In genomic region chr1:221724931-221725605, GRCh38 we compare ENCODE assay signal across 12 cellular contexts. TPM values are rescaled to one million over a fixed set of nuclear protein-coding genes. Genes with fewer than 3 reads are reported as not detected.
DNase-seq lines count a peak whose midpoint lies in the region; ATAC-seq and TF ChIP-seq lines count a peak whose summit lies in the region.
"Had no signal": no experiment of that assay in that cellular context is flagged by ENCODE, and none has a peak within 500 bp of the region (broad histone marks: within the 10 kb centered on the region; RNA-seq: fewer than 3 reads in every experiment).

No MANE protein-coding gene starts in this region.

- H3K27ac ChIP-seq in upper lobe of right lung: no peak overlapping the region
- H3K27ac ChIP-seq: BLaER1 had no signal

- H3K36me3 ChIP-seq in adipocyte (ENCODE audit: control insufficient read depth, insufficient read depth, low read length, severe bottlenecking) (peaks cover 67% of the 10 kb centered on the region), upper lobe of right lung (no peaks in the 10 kb centered on the region), H7 (replicated peaks; ENCODE audit: control insufficient read depth, insufficient read depth, low read length) (no peaks in the 10 kb centered on the region)

- H3K4me3 ChIP-seq in adipocyte (ENCODE audit: low read length) (peak overlapping the region; percentile 3), upper lobe of right lung (no peak overlapping the region), H7 (ENCODE audit: insufficient read depth, low read depth, low read length) (no peak overlapping the region)
- H3K4me3 ChIP-seq: BLaER1 had no signal

- ATAC-seq in upper lobe of right lung: peak; percentile 92

- no peak for DNase-seq in activated naive CD4-positive, alpha-beta T cell treated with anti-CD3 and anti-CD28 coated beads, Interleukin-2, amount 10 ng/mL, durations not matched to agents 7 days and 5 days
- DNase-seq in activated naive CD4-positive, alpha-beta T cell treated with anti-CD3 and anti-CD28 coated beads, Interleukin-2, amount 50 U/mL, for 16 hours: no peak
- DNase-seq in adipocyte (ENCODE audit: low read depth) (peak; percentile 78), iris pigment epithelial cell (ENCODE audit: low read depth) (peak; percentile 88), upper lobe of right lung (peak; percentile 73), NCI-H1105 treated with DMSO at 0.1 percent for 48 hours (lab: John Stamatoyannopoulos, UW) (no peak), H7 (no peak)
- DNase-seq in activated CD8-positive, alpha-beta memory T cell treated with anti-CD3 and anti-CD28 coated beads for 24 hours: no peak
- DNase-seq: activated B cell treated with CpG ODN at 0.5 μM for 24 hours; effector CD8-positive, alpha-beta T cell; NCI-H345 had no signal

- H3K4me1 ChIP-seq in adipocyte (ENCODE audit: control insufficient read depth, insufficient read depth, low read length) (peaks cover 62% of the 10 kb centered on the region), upper lobe of right lung (peaks cover 12% of the 10 kb centered on the region)
- H3K4me1 ChIP-seq: BLaER1 had no signal

- H3K27me3 Mint-ChIP-seq in activated naive CD4-positive, alpha-beta T cell treated with anti-CD3 and anti-CD28 coated beads, Interleukin-2, amount 10 ng/mL, durations not matched to agents 7 days and 5 days: no peaks in the 10 kb centered on the region
- H3K27me3 Mint-ChIP-seq: activated B cell treated with CpG ODN at 0.5 μM for 24 hours had no signal

- H3K9me3 Mint-ChIP-seq in activated naive CD4-positive, alpha-beta T cell treated with anti-CD3 and anti-CD28 coated beads, Interleukin-2, amount 10 ng/mL, durations not matched to agents 7 days and 5 days: peaks cover 30% of the 10 kb centered on the region

- H3K36me3 Mint-ChIP-seq in activated naive CD4-positive, alpha-beta T cell treated with anti-CD3 and anti-CD28 coated beads, Interleukin-2, amount 10 ng/mL, durations not matched to agents 7 days and 5 days: peaks cover 77% of the 10 kb centered on the region

- H3K9me3 ChIP-seq in adipocyte (ENCODE audit: control insufficient read depth, low read length): peaks cover 8% of the 10 kb centered on the region
- no peaks in the 10 kb centered on the region for H3K9me3 ChIP-seq in upper lobe of right lung

- no peaks in the 10 kb centered on the region for H3K27me3 ChIP-seq in adipocyte (replicated peaks; ENCODE audit: control insufficient read depth, insufficient read depth, low read length)
- no peaks in the 10 kb centered on the region for H3K27me3 ChIP-seq in upper lobe of right lung
- no peaks in the 10 kb centered on the region for H3K27me3 ChIP-seq in H7 (ENCODE audit: control insufficient read depth, insufficient read depth, low read length)
- H3K27me3 ChIP-seq: BLaER1 had no signal

- no peak for TF ChIP-seq CTCF in upper lobe of right lung (IDR thresholded peaks at IDR 0.05)

- CTCF ChIA-PET in activated naive CD4-positive, alpha-beta T cell treated with anti-CD3 and anti-CD28 coated beads, Interleukin-2, amount 10 ng/mL, durations not matched to agents 7 days and 5 days (lab: Charles Lee): interaction anchor here (1.2 to 1.6 kb wide), 3 partner anchors 17 to 113 kb away, joined by 3 to 7 read pairs (median 5); no protein-coding TSS in a partner anchor

- H3K27ac Mint-ChIP-seq in activated naive CD4-positive, alpha-beta T cell treated with anti-CD3 and anti-CD28 coated beads, Interleukin-2, amount 10 ng/mL, durations not matched to agents 7 days and 5 days: peak overlapping the region; percentile 64

- no peak overlapping the region for H3K4me3 Mint-ChIP-seq in activated naive CD4-positive, alpha-beta T cell treated with anti-CD3 and anti-CD28 coated beads, Interleukin-2, amount 10 ng/mL, durations not matched to agents 7 days and 5 days

- H3K9ac ChIP-seq in adipocyte (ENCODE audit: low read length): peak overlapping the region; percentile 36
- H3K9ac ChIP-seq: BLaER1 had no signal

- H3K4me1 Mint-ChIP-seq in activated naive CD4-positive, alpha-beta T cell treated with anti-CD3 and anti-CD28 coated beads, Interleukin-2, amount 10 ng/mL, durations not matched to agents 7 days and 5 days: peaks cover 64% of the 10 kb centered on the region

- intact Hi-C loops in upper lobe of right lung (cut with DNase I): no loop called here

RNA-seq across cellular contexts. Expression of gene DUSP10, which starts 16.8 kb away (rescaled TPM):
- 8.2 TPM for total RNA-seq in upper lobe of right lung
- total RNA-seq in H7 (2014; rRNA removed; shearing (Covaris generic)): 16.5 and 16.6 TPM in 2 replicates

Comparison
In these comparisons a context has a peak if more than half of its experiments do, and no peak if none do; other contexts are left out.
1. DNase-seq: peak in adipocyte (single experiment), iris pigment epithelial cell (single experiment) and upper lobe of right lung (single experiment); none in activated naive CD4-positive, alpha-beta T cell treated with anti-CD3 and anti-CD28 coated beads, Interleukin-2, amount 10 ng/mL, durations not matched to agents 7 days and 5 days (single experiment), activated naive CD4-positive, alpha-beta T cell treated with anti-CD3 and anti-CD28 coated beads, Interleukin-2, amount 50 U/mL, for 16 hours (single experiment), NCI-H1105 treated with DMSO at 0.1 percent for 48 hours (single experiment), H7 (single experiment) and activated CD8-positive, alpha-beta memory T cell treated with anti-CD3 and anti-CD28 coated beads for 24 hours (single experiment).